8 cellular contexts compared by ENCODE assay signal in genomic region chr11:27282141-27282590, GRCh38.
DNase-seq lines count a peak whose midpoint lies in the region; ATAC-seq and TF ChIP-seq lines count a peak whose summit lies in the region.

No MANE protein-coding gene starts in this region.

- POLR2A ChIA-PET in Panc1 (lab: Charles Lee), result interaction anchor here (0.6 kb wide), 1 partner anchor 204 kb away, joined by 4 read pairs; no protein-coding TSS in a partner anchor

- TF ChIP-seq POLR2A in gastroesophageal sphincter (IDR thresholded peaks at IDR 0.05), result no peak

- H3K9me3 ChIP-seq in Panc1 (ENCODE audit: control insufficient read depth, insufficient read depth, low read depth, low read length) (no peaks in the 10 kb centered on the region), gastroesophageal sphincter (no peaks in the 10 kb centered on the region)

- DNase-seq in Panc1 (ENCODE audit: low read depth, low spot score), result no peak
- DNase-seq in sciatic nerve (ENCODE audit: low spot score), result peak; percentile 75
- DNase-seq in NCI-H748 (lab: John Stamatoyannopoulos, UW; ENCODE audit: unreplicated experiment), result no peak
- DNase-seq in NCI-H226, result no peak
- DNase-seq in SKM-1 treated with dmso at 0.1 percent for 144 hours (lab: John Stamatoyannopoulos, UW; ENCODE audit: unreplicated experiment), result no peak
- no peak for DNase-seq in GM10266 (ENCODE audit: extremely low spot score)

- CTCF ChIA-PET in Panc1 (lab: Charles Lee), result interaction anchor here (0.9 to 1.4 kb wide), 3 partner anchors 14 to 98 kb away, joined by 3 to 4 read pairs (median 3); no protein-coding TSS in a partner anchor

- peak; percentile 54 for ATAC-seq in GM19035 (IDR thresholded peaks at IDR 0.05; ENCODE audit: unreplicated experiment)
- peak; percentile 95 for ATAC-seq in Panc1
- ATAC-seq in gastroesophageal sphincter, result peak; percentile 74
- ATAC-seq in sciatic nerve, result peak; percentile 97

- 16 to 43% methylated on average over 1 to 5 of the region's 7 CpGs for WGBS in gastroesophageal sphincter (ENCODE audit: low coverage in 1 of 2), 2 donors

- H3K27ac ChIP-seq in Panc1 (ENCODE audit: low read length) (peak overlapping the region; percentile 91), gastroesophageal sphincter (peak overlapping the region in 1 of 4 donors; percentile 29)

- no TSS peak for BruUV-seq in Panc1 (replicated peaks; lab: Mats Ljungman, UMichigan)

- H3K4me3 ChIP-seq in Panc1 (ENCODE audit: low read depth in 2 of 2, low read length in 2 of 2) (no peak overlapping the region), gastroesophageal sphincter (no peak overlapping the region)

- no peaks in the 10 kb centered on the region for H3K27me3 ChIP-seq in Panc1 (ENCODE audit: control insufficient read depth, insufficient read depth, low read length)
- H3K27me3 ChIP-seq in gastroesophageal sphincter, result no peaks in the 10 kb centered on the region

- peaks cover 19% of the 10 kb centered on the region for H3K4me1 ChIP-seq in Panc1 (ENCODE audit: control insufficient read depth, insufficient read depth, low read length)
- peaks cover 0 to 10% (median 0%) of the 10 kb centered on the region in 3 donors for H3K4me1 ChIP-seq in gastroesophageal sphincter

- intact Hi-C loops in Panc1 (cut with micrococcal nuclease; ENCODE audit: unreplicated experiment), result loop anchor here (5.0 kb wide), 1 partner anchor 70 kb away; no protein-coding TSS in a partner anchor
- intact Hi-C loops in sciatic nerve (cut with DNase I), result no loop called here

- in situ Hi-C loops in Panc1 (cut with HindIII; ENCODE audit: low pct_unique_long_range_greater_than_20kb, low sequenced_read_pairs), result no loop called here

- H3K36me3 ChIP-seq in Panc1 (ENCODE audit: control insufficient read depth, insufficient read depth, low read length) (no peaks in the 10 kb centered on the region), gastroesophageal sphincter (no peaks in the 10 kb centered on the region)

- TF ChIP-seq EP300 in gastroesophageal sphincter (IDR thresholded peaks at IDR 0.05), result no peak

- TF ChIP-seq CTCF in Panc1 (IDR thresholded peaks at IDR 0.05) (no peak), gastroesophageal sphincter (IDR thresholded peaks at IDR 0.05) (no peak), GM10266 (IDR thresholded peaks at IDR 0.05; ENCODE audit: control insufficient read depth, insufficient read depth, low read depth, missing control alignments) (no peak)
